In genomic region chr17:1362065-1362848, GRCh38 we compare ENCODE assay signal across 9 cellular contexts. TPM values are rescaled to one million over a fixed set of nuclear protein-coding genes. Genes with fewer than 3 reads are reported as not detected.
DNase-seq lines count a peak whose midpoint lies in the region; ATAC-seq, FAIRE-seq and TF ChIP-seq lines count a peak whose summit lies in the region.
"Had no signal": no experiment of that assay in that cellular context is flagged by ENCODE, and none has a peak within 500 bp of the region (broad histone marks: within the 10 kb centered on the region; RNA-seq: fewer than 3 reads in every experiment).

No MANE protein-coding gene starts in this region.

- peak; percentile 66 for FAIRE-seq in GM18507 (lab: Jason Lieb, UNC)

- intact Hi-C loops in sigmoid colon (cut with DNase I), result loop anchor here (5.0 to 10.0 kb wide), 2 partner anchors 35 to 263 kb away; partner anchors contain the start of gene SLC43A2

- H2AFZ ChIP-seq in OCI-LY1 (ENCODE audit: low read length) (no peak overlapping the region), hepatocyte (no peak overlapping the region)

- 39 to 53% methylated on average over 10 of the region's 10 CpGs for WGBS in sigmoid colon, 2 donors
- WGBS in hepatocyte (ENCODE audit: low lambda C conversion rate, missing lambda C conversion rate), result 85% methylated on average over 10 of the region's 10 CpGs

- H3K27me3 ChIP-seq in OCI-LY1 (ENCODE audit: insufficient read depth, low read length), result no peaks in the 10 kb centered on the region
- no peaks in the 10 kb centered on the region for H3K27me3 ChIP-seq in sigmoid colon
- no peaks in the 10 kb centered on the region for H3K27me3 ChIP-seq in hepatocyte

- no peak for TF ChIP-seq POLR2A in sigmoid colon (IDR thresholded peaks at IDR 0.05)

- H3K9me3 ChIP-seq in OCI-LY1 (ENCODE audit: low read length) (no peaks in the 10 kb centered on the region), sigmoid colon (no peaks in the 10 kb centered on the region), hepatocyte (ENCODE audit: low read depth) (no peaks in the 10 kb centered on the region)

- peaks cover 3% of the 10 kb centered on the region; the same call in 1 of the 2 replicates for H4K20me1 ChIP-seq in OCI-LY1 (ENCODE audit: insufficient read depth, low read length)
- peaks cover 94% of the 10 kb centered on the region for H4K20me1 ChIP-seq in hepatocyte (ENCODE audit: insufficient read depth, poor library complexity, severe bottlenecking)

- no peaks in the 10 kb centered on the region for H3K9me2 ChIP-seq in OCI-LY1 (ENCODE audit: low read depth, low read length)
- H3K9me2 ChIP-seq in hepatocyte (replicated peaks; ENCODE audit: insufficient read depth), result no peaks in the 10 kb centered on the region

- in situ Hi-C loops in KBM-7 (cut with MboI; ENCODE audit: low pct_unique_long_range_greater_than_20kb, low sequenced_read_pairs), result no loop called here

- H3K4me3 ChIP-seq in OCI-LY1 (ENCODE audit: low read depth, low read length, poor library complexity, severe bottlenecking), result no peak overlapping the region
- no peak overlapping the region for H3K4me3 ChIP-seq in sigmoid colon
- H3K4me3 ChIP-seq in hepatocyte, result no peak overlapping the region

- peaks cover 35% of the 10 kb centered on the region for H3K4me1 ChIP-seq in OCI-LY1 (ENCODE audit: insufficient read depth, low read length, severe bottlenecking)
- H3K4me1 ChIP-seq in sigmoid colon, result peaks cover 0 to 71% (median 62%) of the 10 kb centered on the region in 4 donors
- H3K4me1 ChIP-seq in hepatocyte (ENCODE audit: insufficient read depth), result peaks cover 8% of the 10 kb centered on the region

- DNase-seq in GM18507 (ENCODE audit: extremely low spot score, insufficient read length, low read depth), result no peak
- DNase-seq in dermis microvascular lymphatic vessel endothelial cell (ENCODE audit: low read depth in 2 of 2), result peak; percentile 33 to 67
- DNase-seq in sigmoid colon, result no peak
- DNase-seq in hepatocyte (ENCODE audit: low spot score), result no peak
- DNase-seq in KBM-7, result no peak
- DNase-seq: NCI-H2081 had no signal

- no peak for TF ChIP-seq EP300 in sigmoid colon (IDR thresholded peaks at IDR 0.05)

- H3F3A ChIP-seq in OCI-LY1 (ENCODE audit: insufficient read depth, low read length), result peaks cover 5% of the 10 kb centered on the region; the same call in 1 of the 2 replicates

- H3K79me2 ChIP-seq in OCI-LY1 (ENCODE audit: insufficient read depth, low read length) (peaks cover 70% of the 10 kb centered on the region), hepatocyte (peaks cover 95% of the 10 kb centered on the region)

- H3K36me3 ChIP-seq in OCI-LY1 (ENCODE audit: insufficient read depth, low read length) (peaks cover 81% of the 10 kb centered on the region), sigmoid colon (peaks cover 5 to 49% (median 15%) of the 10 kb centered on the region in 4 donors), hepatocyte (replicated peaks; ENCODE audit: insufficient read depth, low read depth) (no peaks in the 10 kb centered on the region)

- ATAC-seq in GM21423 (IDR thresholded peaks at IDR 0.05; ENCODE audit: unreplicated experiment) (no peak), HG02678 (IDR thresholded peaks at IDR 0.05; ENCODE audit: unreplicated experiment) (no peak)

- TF ChIP-seq CTCF in OCI-LY1 (IDR thresholded peaks at IDR 0.05; ENCODE audit: low read length), result no peak
- no peak for TF ChIP-seq CTCF in sigmoid colon (IDR thresholded peaks at IDR 0.05)
- no peak for TF ChIP-seq CTCF in hepatocyte (IDR thresholded peaks at IDR 0.05; ENCODE audit: poor library complexity)

- H3K9ac ChIP-seq in OCI-LY1 (ENCODE audit: low read length), result no peak overlapping the region

- no peak overlapping the region for H3K27ac ChIP-seq in OCI-LY1 (ENCODE audit: low read depth, low read length, poor library complexity, severe bottlenecking)
- peak overlapping the region; percentile 31 to 76 (median 48) for H3K27ac ChIP-seq in sigmoid colon
- no peak overlapping the region for H3K27ac ChIP-seq in hepatocyte

- 0 out of 2 replicates have a peak overlapping the region, but pooled peaks have one; percentile 14 for H3K4me2 ChIP-seq in OCI-LY1 (ENCODE audit: low read length)
- H3K4me2 ChIP-seq in hepatocyte, result no peak overlapping the region

RNA-seq across cellular contexts. Expression of gene YWHAE, which starts 37.8 kb away (rescaled TPM):
- total RNA-seq in dermis microvascular lymphatic vessel endothelial cell (390 and 392 TPM in 2 replicates), sigmoid colon (100 to 1,000 TPM; 353 to 507 (median 431) TPM), hepatocyte (566 and 611 TPM in 2 replicates)
- polyA plus RNA-seq in sigmoid colon (100 to 1,000 TPM; 312 to 440 (median 350) TPM), hepatocyte (339 and 374 TPM in 2 replicates)

Comparison
In these comparisons a context has a peak if more than half of its experiments do, and no peak if none do; other contexts are left out.
1. DNase-seq: peak in dermis microvascular lymphatic vessel endothelial cell (2 of 2); none in GM18507 (single experiment), sigmoid colon (single experiment), hepatocyte (single experiment) and KBM-7 (single experiment).
2. H3K27ac ChIP-seq: peak in sigmoid colon (4 of 4); none in OCI-LY1 (single experiment) and hepatocyte (single experiment).